In genomic region chr10:74117738-74118137, GRCh38 we compare ENCODE assay signal across 13 cellular contexts.
DNase-seq lines count a peak whose midpoint lies in the region; ATAC-seq lines count a peak whose summit lies in the region.
"Had no signal": no experiment of that assay in that cellular context is flagged by ENCODE, and none has a peak within 500 bp of the region (broad histone marks: within the 10 kb centered on the region; RNA-seq: fewer than 3 reads in every experiment).

No MANE protein-coding gene starts in this region.

- DNase-seq in activated T-cell treated with anti-CD3 and anti-CD28 coated beads, Interleukin-2, amount 50 U/mL, for 24 hours: no peak
- no peak for DNase-seq in activated T-cell treated with anti-CD3 and anti-CD28 coated beads, Interleukin-2, amount 50 U/mL, for 48 hours
- no peak for DNase-seq in stimulated activated naive CD4-positive, alpha-beta T cell (lab: John Stamatoyannopoulos, UW)
- no peak for DNase-seq in amygdala (lab: John Stamatoyannopoulos, UW)
- no peak for DNase-seq in OCI-M2 (lab: John Stamatoyannopoulos, UW; ENCODE audit: unreplicated experiment)
- DNase-seq: DMS 273 treated with DMSO at 0.1 percent for 48 hours, NCI-H2029 treated with DMSO at 0.1 percent for 48 hours, NCI-H774, SHP77, spleen had no signal

- intact Hi-C loops in dendritic cell treated with granulocyte-macrophage colony-stimulating factor and Interleukin-4, amounts not matched to agents 40 ng/mL and 50 ng/mL, for 4 days (cut with micrococcal nuclease): no loop called here

- peak overlapping the region; percentile 86 for H3K27ac Mint-ChIP-seq in activated T-cell treated with anti-CD3 and anti-CD28 coated beads, Interleukin-2, amount 50 U/mL, for 24 hours
- peak overlapping the region; percentile 55 for H3K27ac Mint-ChIP-seq in dendritic cell treated with granulocyte-macrophage colony-stimulating factor and Interleukin-4, amounts not matched to agents 40 ng/mL and 50 ng/mL, for 4 days
- H3K27ac Mint-ChIP-seq in stimulated activated naive CD8-positive, alpha-beta T cell treated with anti-CD3 and anti-CD28 coated beads, Interleukin-15, Interleukin-2, amounts not matched to agents 100 ng/mL and 50 ng/mL, for 24 hours: peak overlapping the region; percentile 67

- peaks cover 97% of the 10 kb centered on the region for H3K36me3 Mint-ChIP-seq in activated T-cell treated with anti-CD3 and anti-CD28 coated beads, Interleukin-2, amount 50 U/mL, for 24 hours (ENCODE audit: low read depth)
- peaks cover 100% of the 10 kb centered on the region for H3K36me3 Mint-ChIP-seq in dendritic cell treated with granulocyte-macrophage colony-stimulating factor and Interleukin-4, amounts not matched to agents 40 ng/mL and 50 ng/mL, for 4 days (ENCODE audit: low read depth)
- peaks cover 87% of the 10 kb centered on the region for H3K36me3 Mint-ChIP-seq in stimulated activated naive CD8-positive, alpha-beta T cell treated with anti-CD3 and anti-CD28 coated beads, Interleukin-15, Interleukin-2, amounts not matched to agents 100 ng/mL and 50 ng/mL, for 24 hours (ENCODE audit: low read depth)

- peak; percentile 45 for ATAC-seq in HG02885 (IDR thresholded peaks at IDR 0.05; ENCODE audit: poor library complexity, unreplicated experiment)

- H3K4me1 Mint-ChIP-seq in activated T-cell treated with anti-CD3 and anti-CD28 coated beads, Interleukin-2, amount 50 U/mL, for 24 hours (ENCODE audit: low read depth): peaks cover 15% of the 10 kb centered on the region
- H3K4me1 Mint-ChIP-seq in dendritic cell treated with granulocyte-macrophage colony-stimulating factor and Interleukin-4, amounts not matched to agents 40 ng/mL and 50 ng/mL, for 4 days (ENCODE audit: low read depth): peaks cover 32% of the 10 kb centered on the region
- H3K4me1 Mint-ChIP-seq in stimulated activated naive CD8-positive, alpha-beta T cell treated with anti-CD3 and anti-CD28 coated beads, Interleukin-15, Interleukin-2, amounts not matched to agents 100 ng/mL and 50 ng/mL, for 24 hours (ENCODE audit: low read depth): peaks cover 9% of the 10 kb centered on the region

- H3K4me3 Mint-ChIP-seq in activated T-cell treated with anti-CD3 and anti-CD28 coated beads, Interleukin-2, amount 50 U/mL, for 24 hours: no peak overlapping the region
- no peak overlapping the region for H3K4me3 Mint-ChIP-seq in dendritic cell treated with granulocyte-macrophage colony-stimulating factor and Interleukin-4, amounts not matched to agents 40 ng/mL and 50 ng/mL, for 4 days
- H3K4me3 Mint-ChIP-seq in stimulated activated naive CD8-positive, alpha-beta T cell treated with anti-CD3 and anti-CD28 coated beads, Interleukin-15, Interleukin-2, amounts not matched to agents 100 ng/mL and 50 ng/mL, for 24 hours: no peak overlapping the region

- H3K9me3 Mint-ChIP-seq in activated T-cell treated with anti-CD3 and anti-CD28 coated beads, Interleukin-2, amount 50 U/mL, for 24 hours: no peaks in the 10 kb centered on the region
- no peaks in the 10 kb centered on the region for H3K9me3 Mint-ChIP-seq in dendritic cell treated with granulocyte-macrophage colony-stimulating factor and Interleukin-4, amounts not matched to agents 40 ng/mL and 50 ng/mL, for 4 days
- H3K9me3 Mint-ChIP-seq in stimulated activated naive CD8-positive, alpha-beta T cell treated with anti-CD3 and anti-CD28 coated beads, Interleukin-15, Interleukin-2, amounts not matched to agents 100 ng/mL and 50 ng/mL, for 24 hours: no peaks in the 10 kb centered on the region

- no peaks in the 10 kb centered on the region for H3K27me3 Mint-ChIP-seq in activated T-cell treated with anti-CD3 and anti-CD28 coated beads, Interleukin-2, amount 50 U/mL, for 24 hours
- H3K27me3 Mint-ChIP-seq in dendritic cell treated with granulocyte-macrophage colony-stimulating factor and Interleukin-4, amounts not matched to agents 40 ng/mL and 50 ng/mL, for 4 days: no peaks in the 10 kb centered on the region
- H3K27me3 Mint-ChIP-seq in stimulated activated naive CD8-positive, alpha-beta T cell treated with anti-CD3 and anti-CD28 coated beads, Interleukin-15, Interleukin-2, amounts not matched to agents 100 ng/mL and 50 ng/mL, for 24 hours: no peaks in the 10 kb centered on the region
